12 cellular contexts compared by ENCODE assay signal in genomic region chr19:17332360-17332676, GRCh38. TPM values are rescaled to one million over a fixed set of nuclear protein-coding genes. Genes with fewer than 3 reads are reported as not detected.
DNase-seq lines count a peak whose midpoint lies in the region; ATAC-seq and TF ChIP-seq lines count a peak whose summit lies in the region.
"Had no signal": no experiment of that assay in that cellular context is flagged by ENCODE, and none has a peak within 500 bp of the region (broad histone marks: within the 10 kb centered on the region; RNA-seq: fewer than 3 reads in every experiment).

No MANE protein-coding gene starts in this region.

- H3K27ac Mint-ChIP-seq in mesothelial cell of epicardium: no peak overlapping the region

- H3K9me3 ChIP-seq in DND-41 (ENCODE audit: insufficient read depth, low read length, severe bottlenecking) (no peaks in the 10 kb centered on the region), PC-3 (ENCODE audit: low read length) (no peaks in the 10 kb centered on the region)

- BruUV-seq in PC-3 (replicated peaks; lab: Mats Ljungman, UMichigan): no TSS peak

- no peak overlapping the region for H3K4me3 ChIP-seq in DND-41 (ENCODE audit: low read depth in 1 of 2, low read length in 2 of 2)
- H3K4me3 ChIP-seq in PC-3 (ENCODE audit: low read length): no peak overlapping the region

- no peak overlapping the region for H2AFZ ChIP-seq in DND-41 (ENCODE audit: low read depth, low read length)
- H2AFZ ChIP-seq in PC-3 (ENCODE audit: low read length): no peak overlapping the region

- H3K79me2 ChIP-seq in DND-41 (ENCODE audit: insufficient read depth, low read length) (peaks cover 3% of the 10 kb centered on the region; the same call in 1 of the 2 replicates), PC-3 (ENCODE audit: low read length) (no peaks in the 10 kb centered on the region; the same call in 1 of the 2 replicates)

- H3K36me3 Mint-ChIP-seq in mesothelial cell of epicardium: peaks cover 10% of the 10 kb centered on the region

- H3K4me3 Mint-ChIP-seq in mesothelial cell of epicardium: peak overlapping the region; percentile 22

- no peaks in the 10 kb centered on the region for H3F3A ChIP-seq in PC-3 (ENCODE audit: low read length, unreplicated experiment)

- 0 out of 2 replicates have a peak overlapping the region, but pooled peaks have one; percentile 33 for H3K4me2 ChIP-seq in DND-41 (ENCODE audit: insufficient read depth, low read length)
- H3K4me2 ChIP-seq in PC-3 (ENCODE audit: low read length): no peak overlapping the region

- H3K4me1 Mint-ChIP-seq in mesothelial cell of epicardium: peaks cover 17% of the 10 kb centered on the region

- H3K36me3 ChIP-seq in DND-41 (ENCODE audit: insufficient read depth, low read length) (peaks cover 12% of the 10 kb centered on the region), PC-3 (ENCODE audit: low read depth, low read length) (peaks cover 6% of the 10 kb centered on the region)

- H3K4me1 ChIP-seq in DND-41 (ENCODE audit: insufficient read depth, low read length) (peaks cover 37% of the 10 kb centered on the region), PC-3 (ENCODE audit: insufficient read depth, low read length) (peaks cover 10% of the 10 kb centered on the region)

- H3K27me3 Mint-ChIP-seq in mesothelial cell of epicardium (ENCODE audit: low read depth): peaks cover 14% of the 10 kb centered on the region

- POLR2A ChIA-PET in PC-3 (lab: Charles Lee; ENCODE audit: unreplicated experiment): interaction anchor here (2.0 kb wide), 1 partner anchor 23 kb away, joined by 11 read pairs; the partner anchor contains the start of gene DDA1

- CTCF ChIA-PET in PC-3 (lab: Charles Lee): no interaction called here

- no peaks in the 10 kb centered on the region for H3K9me3 Mint-ChIP-seq in mesothelial cell of epicardium

- H3K27me3 ChIP-seq in DND-41 (ENCODE audit: insufficient read depth, low read length, poor library complexity) (no peaks in the 10 kb centered on the region), PC-3 (ENCODE audit: low read length) (no peaks in the 10 kb centered on the region)

- H3K9ac ChIP-seq in DND-41 (ENCODE audit: low read depth, low read length): no peak overlapping the region
- H3K9ac ChIP-seq in PC-3 (ENCODE audit: low read length): no peak overlapping the region

- H4K20me1 ChIP-seq in DND-41 (ENCODE audit: insufficient read depth, low read length): peaks cover 4% of the 10 kb centered on the region; the same call in 1 of the 2 replicates
- H4K20me1 ChIP-seq in PC-3 (ENCODE audit: low read length): no peaks in the 10 kb centered on the region

- DNase-seq in DND-41: no peak
- DNase-seq in mesothelial cell of epicardium (ENCODE audit: low spot score in 2 of 2, unreplicated experiment in 2 of 2): no peak
- DNase-seq in PC-3: no peak
- DNase-seq in MV-4-11 (lab: John Stamatoyannopoulos, UW): no peak
- no peak for DNase-seq in RPMI8226
- DNase-seq in activated effector memory CD4-positive, alpha-beta T cell treated with anti-CD3 and anti-CD28 coated beads, Interleukin-2, amount 50 U/mL, for 16 hours: no peak
- DNase-seq: NCI-H1694, NCI-H2171, Right ventricle myocardium superior had no signal

- TF ChIP-seq CTCF in DND-41 (IDR thresholded peaks at IDR 0.05; ENCODE audit: borderline replicate concordance, extremely low read depth, low read length, poor library complexity, severe bottlenecking): no peak
- TF ChIP-seq CTCF in mesothelial cell of epicardium (IDR thresholded peaks at IDR 0.05; ENCODE audit: unreplicated experiment): no peak
- no peak for TF ChIP-seq CTCF in PC-3 (conservative IDR thresholded peaks at IDR 0.05; ENCODE audit: low read depth, low read length)

- intact Hi-C loops in PC-3 (cut with micrococcal nuclease): no loop called here

- ATAC-seq in DND-41 (ENCODE audit: insufficient read depth, low read depth) (no peak), PC-3 (no peak)

- H3K9me2 ChIP-seq in PC-3 (replicated peaks; ENCODE audit: low read length): no peaks in the 10 kb centered on the region

- no peak overlapping the region for H3K27ac ChIP-seq in DND-41 (ENCODE audit: low read length)
- no peak overlapping the region for H3K27ac ChIP-seq in PC-3 (ENCODE audit: low read length)
- H3K27ac ChIP-seq: C4-2B, HL-60 had no signal

TF ChIP-seq in PFSK-1, 5 proteins besides CTCF, POLR2A, EP300 and RAD21:
- TF ChIP-seq POLR2AphosphoS5 (IDR thresholded peaks at IDR 0.05; ENCODE audit: low read depth, low read length) (no peak), SIN3A (IDR thresholded peaks at IDR 0.05; ENCODE audit: borderline replicate concordance, insufficient read depth, low read length) (no peak), TAF1 (IDR thresholded peaks at IDR 0.05; ENCODE audit: borderline replicate concordance, insufficient read depth, low read length) (no peak), FOXP2 (optimal IDR thresholded peaks at IDR 0.05; ENCODE audit: borderline replicate concordance, extremely low read depth, extremely low read length, insufficient read depth) (no peak), REST (IDR thresholded peaks at IDR 0.05; ENCODE audit: insufficient read depth in 1 of 2, low read depth in 2 of 2, low read length in 2 of 2) (peak; percentile 56 to 84)

RNA-seq across cellular contexts. Expression of gene ANO8, which starts 2.3 kb away (rescaled TPM):
- 19.1 TPM for polyA plus RNA-seq in PFSK-1 (2012; ENCODE audit: insufficient read length, low read depth)
- 42.1 to 43.7 TPM (median 43.5 TPM) in 3 replicates for total RNA-seq in mesothelial cell of epicardium
- total RNA-seq in PC-3 (2014; rRNA removed): 12.1 and 15.4 TPM in 2 replicates

RNA-seq across cellular contexts. Expression of gene GTPBP3, which starts 5.0 kb away (rescaled TPM):
- 66.1 TPM for polyA plus RNA-seq in PFSK-1 (2012; ENCODE audit: insufficient read length, low read depth)
- total RNA-seq in mesothelial cell of epicardium (42.5 to 47.0 TPM (median 45.0 TPM) in 3 replicates), PC-3 (2014; rRNA removed) (86.0 and 109 TPM in 2 replicates)

RNA-seq across cellular contexts. Expression of gene DDA1, which starts 23.0 kb away (rescaled TPM):
- 75.9 TPM for polyA plus RNA-seq in PFSK-1 (2012; ENCODE audit: insufficient read length, low read depth)
- total RNA-seq in mesothelial cell of epicardium: 37.3 to 39.6 TPM (median 38.3 TPM) in 3 replicates
- total RNA-seq in PC-3 (2014; rRNA removed): 85.0 and 87.9 TPM in 2 replicates

RNA-seq across cellular contexts. Expression of gene MRPL34, which starts 26.6 kb away (rescaled TPM):
- 160 TPM for polyA plus RNA-seq in PFSK-1 (2012; ENCODE audit: insufficient read length, low read depth)
- total RNA-seq in mesothelial cell of epicardium (47.7 to 51.0 TPM (median 50.1 TPM) in 3 replicates), PC-3 (2014; rRNA removed) (191 and 206 TPM in 2 replicates)

RNA-seq across cellular contexts. Expression of gene ABHD8, which starts 29.1 kb away (rescaled TPM):
- polyA plus RNA-seq in PFSK-1 (2012; ENCODE audit: insufficient read length, low read depth): 13.0 TPM
- 25.4 to 26.4 TPM (median 26.1 TPM) in 3 replicates for total RNA-seq in mesothelial cell of epicardium
- 42.4 and 53.8 TPM in 2 replicates for total RNA-seq in PC-3 (2014; rRNA removed)
